Comparison of ENCODE assay signal across 1 cellular context in genomic region chr4:1300466-1301455, GRCh38.
TF ChIP-seq lines count a peak whose summit lies in the region.

No MANE protein-coding gene starts in this region.

TF ChIP-seq in K562, 482 proteins besides CTCF, POLR2A, EP300 and RAD21:
- TF ChIP-seq NCOR1 (IDR thresholded peaks at IDR 0.05) (no peak), POLR2G (IDR thresholded peaks at IDR 0.05; ENCODE audit: low read depth, low read length) (peak; percentile 55; the same call in 1 of the 2 replicates)
TF ChIP-seq in K562: peak in this region for 1.
